Comparison of ENCODE assay signal across 14 cellular contexts in genomic region chr2:143280097-143280757, GRCh38.
"Had no signal": no experiment of that assay in that cellular context is flagged by ENCODE, and none has a peak within 500 bp of the region (broad histone marks: within the 10 kb centered on the region; RNA-seq: fewer than 3 reads in every experiment).

No MANE protein-coding gene starts in this region.

- H3K4me3 Mint-ChIP-seq: activated CD4-positive, alpha-beta T cell treated with anti-CD3 and anti-CD28 coated beads, Interleukin-2, amount 10 ng/mL, durations not matched to agents 7 days and 5 days; T-cell; WTC11 had no signal

- H3K27me3 Mint-ChIP-seq: activated CD4-positive, alpha-beta T cell treated with anti-CD3 and anti-CD28 coated beads, Interleukin-2, amount 10 ng/mL, durations not matched to agents 7 days and 5 days; T-cell had no signal

- H3K4me1 Mint-ChIP-seq: WTC11 had no signal

- H3K36me3 Mint-ChIP-seq: WTC11 had no signal

- H3K9me3 ChIP-seq: heart left ventricle, left ventricle myocardium inferior, tibial nerve, vagina had no signal

- H3K36me3 ChIP-seq: heart left ventricle, left ventricle myocardium inferior, tibial nerve, vagina had no signal

- DNase-seq: activated CD4-positive, alpha-beta T cell treated with anti-CD3 and anti-CD28 coated beads, Interleukin-2, amount 10 ng/mL, durations not matched to agents 7 days and 5 days; heart left ventricle; kidney; left ventricle myocardium inferior; mesendoderm; T-cell had no signal

- H3K27me3 ChIP-seq: heart left ventricle, tibial nerve, vagina had no signal

- H3K9me3 Mint-ChIP-seq: activated CD4-positive, alpha-beta T cell treated with anti-CD3 and anti-CD28 coated beads, Interleukin-2, amount 10 ng/mL, durations not matched to agents 7 days and 5 days; T-cell; WTC11 had no signal

- ATAC-seq: heart left ventricle, T-cell, WTC11 had no signal

- FAIRE-seq: astrocyte, colon, frontal cortex, kidney had no signal

- H3K4me3 ChIP-seq: heart left ventricle, left ventricle myocardium inferior, SK-N-MC, skin epidermis, tibial nerve, vagina had no signal

- H3K27ac Mint-ChIP-seq: activated CD4-positive, alpha-beta T cell treated with anti-CD3 and anti-CD28 coated beads, Interleukin-2, amount 10 ng/mL, durations not matched to agents 7 days and 5 days; WTC11 had no signal

- H3K27ac ChIP-seq: heart left ventricle, left ventricle myocardium inferior, SK-N-MC, skin epidermis, tibial nerve, vagina had no signal

- H3K4me1 ChIP-seq: left ventricle myocardium inferior, tibial nerve, vagina had no signal
